In the genomic region with DNA sequence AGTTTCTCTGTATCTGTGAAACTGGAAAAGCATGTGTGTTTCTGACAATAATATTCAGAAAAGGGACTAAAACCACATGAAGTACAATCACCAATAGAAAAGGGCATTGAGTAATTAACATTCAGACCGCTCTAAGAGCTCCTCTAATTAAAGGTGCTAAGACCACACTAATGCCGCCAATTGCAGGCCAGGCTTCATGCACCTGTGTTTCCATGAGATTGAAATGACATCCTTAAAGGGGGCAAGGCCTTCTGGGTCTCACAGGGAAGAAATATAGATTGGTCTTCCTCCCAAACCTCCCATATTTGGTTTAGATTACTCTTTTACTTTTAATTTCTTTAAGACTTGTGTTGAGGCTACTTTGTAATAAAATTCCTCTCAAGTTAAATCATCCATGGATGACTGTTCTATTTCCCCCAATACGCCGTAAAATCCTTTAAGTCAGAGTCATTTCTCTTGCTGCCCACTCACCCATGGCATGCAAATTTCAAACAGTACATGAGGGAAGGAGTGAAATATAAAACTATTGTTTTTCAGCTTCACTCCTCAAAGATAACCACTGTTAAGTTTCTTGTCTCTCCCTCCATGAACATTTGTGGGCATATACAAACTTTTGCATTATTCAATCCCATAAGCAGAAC, we compare ENCODE assay signal across 11 cellular contexts.
DNase-seq lines count a peak whose midpoint lies in the region; ATAC-seq and TF ChIP-seq lines count a peak whose summit lies in the region.
"Had no signal": no experiment of that assay in that cellular context is flagged by ENCODE, and none has a peak within 500 bp of the region (broad histone marks: within the 10 kb centered on the region; RNA-seq: fewer than 3 reads in every experiment).

No MANE protein-coding gene starts in this region.

- POLR2A ChIA-PET in activated B cell treated with CpG ODN at 0.5 μM for 24 hours (lab: Charles Lee): no interaction called here

- H3K4me3 ChIP-seq in tibial artery: no peak overlapping the region
- H3K4me3 ChIP-seq: MG63, neural progenitor cell, SK-N-MC had no signal

- no peaks in the 10 kb centered on the region for H3K27me3 Mint-ChIP-seq in activated B cell treated with CpG ODN at 0.5 μM for 24 hours
- no peaks in the 10 kb centered on the region for H3K27me3 Mint-ChIP-seq in stimulated activated memory B cell treated with anti-CD40 and anti-IgM and Interleukin-4, amounts not matched to agents 10 μg/mL and 1 μg/mL and 100 μg/mL, for 72 hours

- H3K4me1 ChIP-seq in tibial artery: no peaks in the 10 kb centered on the region

- H3K9me3 ChIP-seq in tibial artery: no peaks in the 10 kb centered on the region
- H3K9me3 ChIP-seq: MG63 had no signal

- H3K36me3 ChIP-seq in tibial artery: peaks cover 4 to 13% (median 8%) of the 10 kb centered on the region in 3 donors
- H3K36me3 ChIP-seq: MG63 had no signal

- H3K4me1 Mint-ChIP-seq in activated B cell treated with CpG ODN at 0.5 μM for 24 hours: peaks cover 13% of the 10 kb centered on the region
- peaks cover 18% of the 10 kb centered on the region for H3K4me1 Mint-ChIP-seq in stimulated activated memory B cell treated with anti-CD40 and anti-IgM and Interleukin-4, amounts not matched to agents 10 μg/mL and 1 μg/mL and 100 μg/mL, for 72 hours

- H3K36me3 Mint-ChIP-seq in activated B cell treated with CpG ODN at 0.5 μM for 24 hours (ENCODE audit: low read depth): peaks cover 28% of the 10 kb centered on the region
- H3K36me3 Mint-ChIP-seq in stimulated activated memory B cell treated with anti-CD40 and anti-IgM and Interleukin-4, amounts not matched to agents 10 μg/mL and 1 μg/mL and 100 μg/mL, for 72 hours: peaks cover 60% of the 10 kb centered on the region

- TF ChIP-seq CTCF in activated B cell treated with CpG ODN at 0.5 μM for 24 hours (IDR thresholded peaks at IDR 0.05) (no peak), tibial artery (IDR thresholded peaks at IDR 0.05) (no peak)

- CTCF ChIA-PET in activated B cell treated with CpG ODN at 0.5 μM for 24 hours (lab: Charles Lee): no interaction called here

- H3K27ac ChIP-seq in tibial artery: no peak overlapping the region
- H3K27ac ChIP-seq: neural progenitor cell, SK-N-MC had no signal

- H3K4me3 Mint-ChIP-seq in activated B cell treated with CpG ODN at 0.5 μM for 24 hours: no peak overlapping the region
- H3K4me3 Mint-ChIP-seq in stimulated activated memory B cell treated with anti-CD40 and anti-IgM and Interleukin-4, amounts not matched to agents 10 μg/mL and 1 μg/mL and 100 μg/mL, for 72 hours: no peak overlapping the region
- H3K4me3 Mint-ChIP-seq: neural progenitor cell had no signal

- H3K27ac Mint-ChIP-seq in activated B cell treated with CpG ODN at 0.5 μM for 24 hours: no peak overlapping the region
- peak overlapping the region; percentile 25 for H3K27ac Mint-ChIP-seq in stimulated activated memory B cell treated with anti-CD40 and anti-IgM and Interleukin-4, amounts not matched to agents 10 μg/mL and 1 μg/mL and 100 μg/mL, for 72 hours
- H3K27ac Mint-ChIP-seq: neural progenitor cell had no signal

- H3K9me3 Mint-ChIP-seq in activated B cell treated with CpG ODN at 0.5 μM for 24 hours: no peaks in the 10 kb centered on the region
- H3K9me3 Mint-ChIP-seq in stimulated activated memory B cell treated with anti-CD40 and anti-IgM and Interleukin-4, amounts not matched to agents 10 μg/mL and 1 μg/mL and 100 μg/mL, for 72 hours: no peaks in the 10 kb centered on the region

- DNase-seq in activated B cell treated with CpG ODN at 0.5 μM for 24 hours: no peak
- DNase-seq in MV-4-11 (lab: John Stamatoyannopoulos, UW): no peak
- no peak for DNase-seq in tibial artery
- no peak for DNase-seq in GOT3 (lab: John Stamatoyannopoulos, UW)
- DNase-seq: activated naive CD4-positive, alpha-beta T cell had no signal

- intact Hi-C loops in activated B cell treated with CpG ODN at 0.5 μM for 24 hours (cut with micrococcal nuclease): no loop called here
- intact Hi-C loops in tibial artery (cut with DNase I; ENCODE audit: low total_unique reads): no loop called here

- ATAC-seq in GM19372 (IDR thresholded peaks at IDR 0.05; ENCODE audit: low read depth, unreplicated experiment) (peak; percentile 64), HG03095 (IDR thresholded peaks at IDR 0.05; ENCODE audit: unreplicated experiment) (peak; percentile 98), activated B cell treated with CpG ODN at 0.5 μM for 24 hours (ENCODE audit: low read depth) (peak; percentile 21)
- ATAC-seq in stimulated activated memory B cell treated with anti-CD40 and anti-IgM and Interleukin-4, amounts not matched to agents 10 μg/mL and 1 μg/mL and 100 μg/mL, for 72 hours: no peak

- H3K27me3 ChIP-seq in tibial artery: no peaks in the 10 kb centered on the region
- H3K27me3 ChIP-seq: MG63, neural progenitor cell had no signal
